8 cellular contexts compared by ENCODE assay signal in the genomic region with DNA sequence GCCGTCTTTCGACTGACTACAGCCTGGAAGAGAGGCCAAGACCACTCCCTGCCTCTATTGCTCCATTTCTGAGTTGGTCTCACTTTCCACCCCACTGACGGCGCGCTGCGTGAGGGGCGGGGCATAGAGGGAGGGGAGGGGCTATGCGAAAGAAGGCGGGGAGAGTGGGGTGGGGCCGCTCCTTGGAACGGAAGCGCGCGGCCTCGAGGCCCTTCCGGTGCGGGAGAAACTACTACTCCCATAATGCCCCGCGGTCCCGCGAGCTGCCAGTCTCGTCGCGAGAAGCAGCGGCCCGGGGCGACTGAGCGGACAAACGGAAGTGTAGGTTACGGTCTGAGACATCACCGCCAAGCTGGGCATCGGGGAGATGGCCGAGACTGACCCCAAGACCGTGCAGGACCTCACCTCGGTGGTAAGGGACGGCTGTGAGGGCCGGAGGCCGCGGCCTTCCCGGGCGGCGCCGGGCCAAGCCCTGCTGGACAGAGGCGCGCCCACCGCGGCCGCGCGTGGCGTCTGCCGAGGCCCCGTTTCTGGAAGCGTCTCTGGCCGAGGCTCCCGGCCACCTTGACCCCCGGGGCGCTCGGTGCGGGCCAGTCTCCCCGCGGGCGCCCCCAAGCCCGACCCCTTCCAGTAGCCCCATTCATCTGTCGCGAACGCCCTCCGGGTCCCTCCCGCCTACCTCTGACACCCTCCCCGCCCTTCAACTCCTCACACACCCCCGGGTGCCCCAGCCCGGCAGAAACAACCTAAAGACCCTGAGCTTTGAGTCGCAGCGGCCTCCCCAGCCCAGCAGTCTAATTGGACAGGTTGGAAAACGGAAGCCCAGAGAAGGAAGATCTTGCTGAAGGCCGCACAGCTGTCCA. TPM values are rescaled to one million over a fixed set of nuclear protein-coding genes. Genes with fewer than 3 reads are reported as not detected.
A peak's percentile ranks its signal among the peaks of the same experiment; 100 is the strongest.
DNase-seq lines count a peak whose midpoint lies in the region; ATAC-seq and TF ChIP-seq lines count a peak whose summit lies in the region.

A gene (plus strand): TSS at position 269 of the 863 bp plus-strand sequence. CDS start 99 bp downstream, at position 368.

- H3K27ac ChIP-seq in SU-DHL-6 (ENCODE audit: low read depth, low read length) (peak within 1 kb of the TSS; percentile 34; the same call in 1 of the 2 replicates), ovary (peak within 1 kb of the TSS; percentile 30 to 64), thyroid gland (peak within 1 kb of the TSS; percentile 29 to 92 (median 74))

- peaks cover 20% of the 10 kb centered on the region for H3K79me2 ChIP-seq in SU-DHL-6 (ENCODE audit: insufficient read depth, low read length)

- no peaks in the 10 kb centered on the region for H4K20me1 ChIP-seq in SU-DHL-6 (ENCODE audit: low read depth, low read length)

- peak within 1 kb of the TSS; percentile 93 for H3K27ac Mint-ChIP-seq in activated naive CD8-positive, alpha-beta T cell treated with anti-CD3 and anti-CD28 coated beads for 36 hours

- DNase-seq in GM12864 (ENCODE audit: low read depth) = peak; percentile 79
- peak; percentile 89 for DNase-seq in NCI-H1092 treated with DMSO at 0.1 percent for 48 hours (lab: John Stamatoyannopoulos, UW)
- peak; percentile 94 for DNase-seq in activated naive CD8-positive, alpha-beta T cell treated with anti-CD3 and anti-CD28 coated beads for 36 hours
- DNase-seq in Right ventricle myocardium inferior (ENCODE audit: missing footprints) = peak; percentile 99
- peak; percentile 92 to 96 (median 94) for DNase-seq in ovary
- peak; percentile 89 to 92 for DNase-seq in thyroid gland

- no peaks in the 10 kb centered on the region for H3K9me2 ChIP-seq in SU-DHL-6 (replicated peaks; ENCODE audit: insufficient read depth, low read length)

- H3K9me3 Mint-ChIP-seq in activated naive CD8-positive, alpha-beta T cell treated with anti-CD3 and anti-CD28 coated beads for 36 hours = peaks cover 2% of the 10 kb centered on the region

- no peaks in the 10 kb centered on the region for H3K9me3 ChIP-seq in SU-DHL-6 (ENCODE audit: insufficient read depth, low read length)
- H3K9me3 ChIP-seq in ovary = no peaks in the 10 kb centered on the region
- no peaks in the 10 kb centered on the region for H3K9me3 ChIP-seq in thyroid gland

- H3K4me3 ChIP-seq in GM12864 (ENCODE audit: low read depth, low read length) (peak within 1 kb of the TSS; percentile 96), SU-DHL-6 (ENCODE audit: insufficient read depth, low read length, poor library complexity, severe bottlenecking) (peak within 1 kb of the TSS; percentile 91), ovary (peak within 1 kb of the TSS; percentile 72), thyroid gland (replicated peaks in 1 of 3) (peak within 1 kb of the TSS; percentile 58 to 91 (median 73))

- H3K27me3 Mint-ChIP-seq in activated naive CD8-positive, alpha-beta T cell treated with anti-CD3 and anti-CD28 coated beads for 36 hours = no peaks in the 10 kb centered on the region

- TF ChIP-seq POLR2A in ovary (IDR thresholded peaks at IDR 0.05) (peak; percentile 44), thyroid gland (IDR thresholded peaks at IDR 0.05) (peak; percentile 39 to 78)

- no peak for TF ChIP-seq EP300 in ovary (IDR thresholded peaks at IDR 0.05)

- H3K4me3 Mint-ChIP-seq in activated naive CD8-positive, alpha-beta T cell treated with anti-CD3 and anti-CD28 coated beads for 36 hours = peak within 1 kb of the TSS; percentile 99

- no peaks in the 10 kb centered on the region for H3K27me3 ChIP-seq in SU-DHL-6 (ENCODE audit: low read length)
- no peaks in the 10 kb centered on the region for H3K27me3 ChIP-seq in ovary
- H3K27me3 ChIP-seq in thyroid gland = no peaks in the 10 kb centered on the region

- 1% methylated on average over 53 to 76 of the region's 76 CpGs for WGBS in ovary, 3 donors
- 4% methylated on average over 23 to 32 of the region's 76 CpGs for WGBS in thyroid gland, 2 donors

- intact Hi-C loops in Right ventricle myocardium inferior (cut with DNase I) (no loop called here), ovary (cut with DNase I) (no loop called here), thyroid gland (cut with DNase I) (loop anchor here (10.0 kb wide), 1 partner anchor 93 kb away; no protein-coding TSS in a partner anchor)

- H2AFZ ChIP-seq in SU-DHL-6 (ENCODE audit: low read depth, low read length, severe bottlenecking) = peak within 1 kb of the TSS; percentile 97

- H3K36me3 Mint-ChIP-seq in activated naive CD8-positive, alpha-beta T cell treated with anti-CD3 and anti-CD28 coated beads for 36 hours = peaks cover 26% of the 10 kb centered on the region

- H3K9ac ChIP-seq in SU-DHL-6 (ENCODE audit: low read length) = peak within 1 kb of the TSS; percentile 81

- H3K36me3 ChIP-seq in SU-DHL-6 (ENCODE audit: low read length) (peaks cover 27% of the 10 kb centered on the region), ovary (no peaks in the 10 kb centered on the region), thyroid gland (no peaks in the 10 kb centered on the region)

- H3K4me1 ChIP-seq in ovary (ENCODE audit: insufficient read depth) (peaks cover 9% of the 10 kb centered on the region), thyroid gland (peaks cover 23 to 25% of the 10 kb centered on the region in 2 donors)

- peaks cover 25% of the 10 kb centered on the region for H3K4me1 Mint-ChIP-seq in activated naive CD8-positive, alpha-beta T cell treated with anti-CD3 and anti-CD28 coated beads for 36 hours

- H3K4me2 ChIP-seq in SU-DHL-6 (ENCODE audit: low read depth, low read length, poor library complexity, severe bottlenecking) = peak within 1 kb of the TSS; percentile 69

- ATAC-seq in HG02623 (IDR thresholded peaks at IDR 0.05; ENCODE audit: unreplicated experiment) (peak; percentile 95), Right ventricle myocardium inferior (peak; percentile 99)

- H3F3A ChIP-seq in SU-DHL-6 (ENCODE audit: insufficient read depth) = no peaks in the 10 kb centered on the region

- TF ChIP-seq CTCF in GM12864 (IDR thresholded peaks at IDR 0.05; ENCODE audit: low read depth, low read length, missing control alignments) = no peak
- TF ChIP-seq CTCF in SU-DHL-6 (IDR thresholded peaks at IDR 0.05; ENCODE audit: insufficient read depth, low read length, poor library complexity, severe bottlenecking) = no peak
- TF ChIP-seq CTCF in ovary (IDR thresholded peaks at IDR 0.05) = no peak
- no peak for TF ChIP-seq CTCF in thyroid gland (IDR thresholded peaks at IDR 0.05)

RNA-seq across cellular contexts. Expression of the gene that starts here (rescaled TPM):
- 10 to 100 TPM; 70.6 to 82.0 TPM for total RNA-seq in activated naive CD8-positive, alpha-beta T cell treated with anti-CD3 and anti-CD28 coated beads for 36 hours
- total RNA-seq in Right ventricle myocardium inferior = 189 TPM
- 100 to 1,000 TPM in 2 of 7 donors, 10 to 100 TPM in 5; 17.0 to 126 (median 94.0) TPM for total RNA-seq in ovary
- polyA plus RNA-seq in ovary = 100 to 1,000 TPM in 1 of 2 donors, 10 to 100 TPM in 1; 40.1 to 139 TPM
- 10 to 100 TPM; 17.7 to 50.7 (median 23.9) TPM for total RNA-seq in thyroid gland

Comparison
In these comparisons a context has a peak if more than half of its experiments do, and no peak if none do; other contexts are left out.
1. Peak in every context shown above with its lines: DNase-seq, ATAC-seq, H3K4me3 ChIP-seq and H3K27ac ChIP-seq.